ENCODE assay signal across 8 cellular contexts in genomic region chr1:154628122-154628405, GRCh38. TPM values are rescaled to one million over a fixed set of nuclear protein-coding genes. Genes with fewer than 3 reads are reported as not detected.
DNase-seq lines count a peak whose midpoint lies in the region; ATAC-seq, FAIRE-seq and TF ChIP-seq lines count a peak whose summit lies in the region.

No MANE protein-coding gene starts in this region.

- no peak for FAIRE-seq in K562 (lab: Jason Lieb, UNC)

- CTCF ChIA-PET in BJ (lab: Yijun Ruan, JAX): no interaction called here
- CTCF ChIA-PET in K562 (lab: Yijun Ruan, JAX; ENCODE audit: low intra/inter-chr PET ratio): no interaction called here

- TF ChIP-seq CTCF in BJ (IDR thresholded peaks at IDR 0.05; ENCODE audit: insufficient read depth, low read depth, low read length): no peak
- no peak for TF ChIP-seq CTCF in K562 (IDR thresholded peaks at IDR 0.05 in 2 of 3, conservative IDR thresholded peaks at IDR 0.05 in 1 of 3; ENCODE audit: insufficient read depth in 2 of 3, low read depth in 1 of 3, low read length in 3 of 3)
- TF ChIP-seq CTCF in right lobe of liver (IDR thresholded peaks at IDR 0.05): no peak
- TF ChIP-seq CTCF in upper lobe of right lung (IDR thresholded peaks at IDR 0.05): no peak

- in situ Hi-C loops in K562 (cut with MboI): no loop called here

- H3K27me3 ChIP-seq in BJ (ENCODE audit: control insufficient read depth, insufficient read depth, low read length) (peaks cover 2% of the 10 kb centered on the region; the same call in 1 of the 2 replicates), K562 (ENCODE audit: control insufficient read depth in 2 of 2, insufficient read depth in 2 of 2, low read length in 2 of 2) (no peaks in the 10 kb centered on the region), right lobe of liver (no peaks in the 10 kb centered on the region), upper lobe of right lung (peaks cover 3% of the 10 kb centered on the region)

- H3K4me1 ChIP-seq in K562 (replicated peaks in 1 of 2; ENCODE audit: control insufficient read depth in 2 of 2, insufficient read depth in 2 of 2, low read length in 2 of 2) (peaks cover 17% of the 10 kb centered on the region in 2 experiments), right lobe of liver (peaks cover 0 to 10% (median 4%) of the 10 kb centered on the region in 4 donors), upper lobe of right lung (peaks cover 11% of the 10 kb centered on the region)

- 42% methylated on average over 5 of the region's 5 CpGs for WGBS in K562 (ENCODE audit: insufficient coverage, low coverage, missing lambda C conversion rate)
- 5% methylated on average over 5 of the region's 5 CpGs for WGBS in right lobe of liver (ENCODE audit: insufficient coverage, low coverage, low lambda C conversion rate, missing lambda C conversion rate)

- DNase-seq in BJ (ENCODE audit: low read depth) (no peak), K562 (ENCODE audit: extremely low read depth in 1 of 4, low spot score in 3 of 4) (no peak), right lobe of liver (no peak), upper lobe of right lung (no peak), NAMALWA (ENCODE audit: low spot score) (no peak), EL (no peak), RPMI8226 (no peak)

- BruUV-seq in K562 (replicated peaks; lab: Mats Ljungman, UMichigan): TSS peak; percentile 90

- H3K79me2 ChIP-seq in K562 (ENCODE audit: control insufficient read depth, insufficient read depth, low read length): peaks cover 45% of the 10 kb centered on the region

- H3K4me3 ChIP-seq in BJ (ENCODE audit: low read depth, low read length): peak overlapping the region; percentile 96
- peak overlapping the region; percentile 93 for H3K4me3 ChIP-seq in K562
- peak overlapping the region; percentile 89 to 97 (median 96) for H3K4me3 ChIP-seq in right lobe of liver
- H3K4me3 ChIP-seq in upper lobe of right lung: peak overlapping the region; percentile 96

- intact Hi-C loops in K562 (cut with micrococcal nuclease) (no loop called here), right lobe of liver (cut with DNase I) (no loop called here), upper lobe of right lung (cut with DNase I) (no loop called here)

- H3K9me3 ChIP-seq in K562 (replicated peaks; ENCODE audit: control insufficient read depth, insufficient read depth, low read depth, low read length) (peaks cover 17% of the 10 kb centered on the region; the same call in 1 of the 2 replicates), right lobe of liver (peaks cover 0 to 3% (median 0%) of the 10 kb centered on the region in 4 donors), upper lobe of right lung (no peaks in the 10 kb centered on the region)

- H2AFZ ChIP-seq in K562 (ENCODE audit: low read depth, low read length): peak overlapping the region; percentile 100

- H4K20me1 ChIP-seq in K562 (replicated peaks; ENCODE audit: control insufficient read depth, insufficient read depth, low read length): no peaks in the 10 kb centered on the region

- H3K27ac ChIP-seq in K562 (ENCODE audit: extremely low read depth, low read depth, low read length) (peak overlapping the region; percentile 92), right lobe of liver (peak overlapping the region; percentile 72 to 94 (median 88)), upper lobe of right lung (peak overlapping the region; percentile 93)

- H3K9ac ChIP-seq in K562 (ENCODE audit: insufficient read depth in 1 of 2, low read depth in 2 of 2, low read length in 2 of 2): peak overlapping the region in 1 of 2 experiments; percentile 89; a peak in 2 of 4 replicates

- no peaks in the 10 kb centered on the region for H3K36me3 ChIP-seq in BJ (ENCODE audit: control insufficient read depth, insufficient read depth, low read length)
- peaks cover 13% of the 10 kb centered on the region; the same call in 2 of the 3 replicates for H3K36me3 ChIP-seq in K562 (ENCODE audit: control insufficient read depth, insufficient read depth, low read length)
- H3K36me3 ChIP-seq in right lobe of liver: peaks cover 0 to 8% (median 0%) of the 10 kb centered on the region in 4 donors
- H3K36me3 ChIP-seq in upper lobe of right lung: no peaks in the 10 kb centered on the region

- TF ChIP-seq EP300 in K562 (IDR thresholded peaks at IDR 0.05; ENCODE audit: low read length): no peak

- ATAC-seq in HG03175 (IDR thresholded peaks at IDR 0.05; ENCODE audit: unreplicated experiment) (peak; percentile 8), K562 (no peak), right lobe of liver (peak; percentile 6 to 42 (median 15)), upper lobe of right lung (peak; percentile 20)

- TF ChIP-seq POLR2A in K562 (conservative IDR thresholded peaks at IDR 0.05): no peak
- no peak for TF ChIP-seq POLR2A in right lobe of liver (IDR thresholded peaks at IDR 0.05)

- no peaks in the 10 kb centered on the region for H3K9me1 ChIP-seq in K562 (ENCODE audit: control insufficient read depth, insufficient read depth, low read length)

- no peak for TF ChIP-seq RAD21 in K562 (CRISPR knock-in tag; conservative IDR thresholded peaks at IDR 0.05 in 1 of 2, IDR thresholded peaks at IDR 0.05 in 1 of 2)

- POLR2A ChIA-PET in BJ (lab: Charles Lee) (no interaction called here), K562 (lab: Yijun Ruan, JAX) (interaction anchor here (1.7 kb wide), 1 partner anchor 17 kb away, joined by 6 read pairs; no protein-coding TSS in a partner anchor)

- peak overlapping the region; percentile 89 for H3K4me2 ChIP-seq in K562 (ENCODE audit: insufficient read depth, low read length)

TF ChIP-seq in K562, 482 proteins besides CTCF, POLR2A, EP300 and RAD21 (continues in another document):
- TF ChIP-seq TFAP4 (CRISPR knock-in tag; IDR thresholded peaks at IDR 0.05; ENCODE audit: borderline replicate concordance): no peak
- TF ChIP-seq EP400 (IDR thresholded peaks at IDR 0.05): peak; percentile 71; the same call in 1 of the 2 replicates
- peak; percentile 6; the same call in 1 of the 2 replicates for TF ChIP-seq CREB3L1 (IDR thresholded peaks at IDR 0.05; ENCODE audit: borderline replicate concordance, low read depth)
- TF ChIP-seq POU5F1 (IDR thresholded peaks at IDR 0.05; ENCODE audit: borderline replicate concordance, low read depth, low read length, partially characterized antibody): no peak
- peak; percentile 76; the same call in 1 of the 2 replicates for TF ChIP-seq NFRKB (IDR thresholded peaks at IDR 0.05; ENCODE audit: low read depth)
- no peak for TF ChIP-seq ZNF551 (CRISPR knock-in tag; IDR thresholded peaks at IDR 0.05)
- TF ChIP-seq TBP (optimal IDR thresholded peaks at IDR 0.05; ENCODE audit: low read depth, low read length): no peak
- TF ChIP-seq GTF2E2 (tag; IDR thresholded peaks at IDR 0.05): no peak
- peak; percentile 34; the same call in 1 of the 2 replicates for TF ChIP-seq TRIM28 (IDR thresholded peaks at IDR 0.05)
- TF ChIP-seq PCBP1 (IDR thresholded peaks at IDR 0.05; ENCODE audit: low read depth, low read length, poor library complexity, severe bottlenecking): no peak
- TF ChIP-seq ZNF584 (CRISPR knock-in tag; IDR thresholded peaks at IDR 0.05; ENCODE audit: low read depth): no peak

RNA-seq across cellular contexts. Expression of gene ADAR, which starts 20.1 kb away (rescaled TPM):
- polyA plus RNA-seq in BJ (2011; rRNA removed) (143 and 144 TPM in 2 replicates), K562 (2011; rRNA removed) (117 and 123 TPM in 2 replicates), K562 (2014; fragmentation: Illumina TruSeq; extraction: Trizol) (67.0 and 75.9 TPM in 2 replicates), K562 (2014; fragmentation: Nextera tagmentation; extraction: Ambion mirVana) (10 to 100 TPM; 30.1 to 41.2 TPM), K562 (2014; rRNA removed) (46.3 and 51.3 TPM in 2 replicates)
- polyA minus RNA-seq in BJ (2011; rRNA and poly(A)+ RNA removed): 175 and 224 TPM in 2 replicates
- total RNA-seq in K562 (2011; cell fraction: chromatin; rRNA removed; ENCODE audit: low replicate concordance): 167 and 223 TPM in 2 replicates
- total RNA-seq in K562 (2011; cell fraction: nucleolus; rRNA removed): 128 and 132 TPM in 2 replicates
- 127 and 128 TPM in 2 replicates for total RNA-seq in K562 (2011; cell fraction: nucleoplasm; rRNA removed)
- total RNA-seq in K562 (2014; rRNA removed) (48.0 and 53.6 TPM in 2 replicates), K562 (2014; rRNA removed; fragmentation: Illumina TruSeq; extraction: Trizol) (60.2 and 63.6 TPM in 2 replicates), K562 (2015; rRNA removed; fragmentation: Illumina TruSeq; extraction: Trizol) (66.2 and 68.0 TPM in 2 replicates), K562 (2021) (94.2 and 96.9 TPM in 2 replicates), right lobe of liver (100 to 1,000 TPM in 1 of 6 experiments, 10 to 100 TPM in 5; 69.9 to 105 (median 78.7) TPM), upper lobe of right lung (205 TPM)
- polyA plus RNA-seq in K562 (2011; cell fraction: cytosol; rRNA removed): 62.0 and 83.9 TPM in 2 replicates
- polyA plus RNA-seq in K562 (2011; cell fraction: nucleus; rRNA removed): 176 and 229 TPM in 2 replicates
- 45.6 and 52.9 TPM in 2 replicates for polyA plus RNA-seq in K562 (2012)
- 157 and 202 TPM in 2 replicates for polyA minus RNA-seq in K562 (2011; rRNA and poly(A)+ RNA removed)
- polyA minus RNA-seq in K562 (2011; cell fraction: cytosol; rRNA and poly(A)+ RNA removed): 61.0 and 68.0 TPM in 2 replicates
- 58.7 and 108 TPM in 2 replicates for polyA minus RNA-seq in K562 (2011; cell fraction: nucleus; rRNA and poly(A)+ RNA removed)
